1 cellular context compared by ENCODE assay signal in genomic region chr1:28886731-28887417, GRCh38.
TF ChIP-seq lines count a peak whose summit lies in the region.

No MANE protein-coding gene starts in this region.

TF ChIP-seq in HepG2, 621 proteins besides CTCF, POLR2A, EP300 and RAD21 (continued from another document and continues in another):
- TF ChIP-seq NR3C1 (CRISPR knock-in tag; IDR thresholded peaks at IDR 0.05) (no peak), PRDM10 (CRISPR knock-in tag; IDR thresholded peaks at IDR 0.05; ENCODE audit: low read depth) (no peak), ZBTB33 (CRISPR knock-in tag; IDR thresholded peaks at IDR 0.05) (no peak), ZNF609 (CRISPR knock-in tag; IDR thresholded peaks at IDR 0.05; ENCODE audit: borderline replicate concordance) (no peak), ZNF136 (CRISPR knock-in tag; IDR thresholded peaks at IDR 0.05; ENCODE audit: low read depth) (0 out of 2 replicates have a peak, but pooled peaks have one; percentile 42), MLXIP (CRISPR knock-in tag; IDR thresholded peaks at IDR 0.05; ENCODE audit: borderline replicate concordance) (no peak), PHB2 (IDR thresholded peaks at IDR 0.05; ENCODE audit: partially characterized antibody) (no peak), PBX3 (CRISPR knock-in tag; IDR thresholded peaks at IDR 0.05; ENCODE audit: borderline replicate concordance) (peak; percentile 83; the same call in 1 of the 2 replicates), CEBPB (IDR thresholded peaks at IDR 0.05; ENCODE audit: borderline replicate concordance, low read depth, low read length) (peak; percentile 83), SRSF9 (IDR thresholded peaks at IDR 0.05; ENCODE audit: borderline replicate concordance, insufficient read depth, low read depth, low read length, poor library complexity, severe bottlenecking) (no peak), PTBP1 (IDR thresholded peaks at IDR 0.05; ENCODE audit: low read depth, low read length, poor library complexity, severe bottlenecking) (no peak), GTF2F1 (IDR thresholded peaks at IDR 0.05; ENCODE audit: low read length) (no peak), YY1 (IDR thresholded peaks at IDR 0.05; ENCODE audit: insufficient read depth, insufficient replicate concordance, low read depth, low read length) (peak; percentile 42), ZNF18 (CRISPR knock-in tag; IDR thresholded peaks at IDR 0.05; ENCODE audit: insufficient replicate concordance) (peak; percentile 75), ZFP82 (CRISPR knock-in tag; IDR thresholded peaks at IDR 0.05; ENCODE audit: borderline replicate concordance) (no peak), ZBTB14 (CRISPR knock-in tag; IDR thresholded peaks at IDR 0.05) (no peak), ONECUT2 (CRISPR knock-in tag; IDR thresholded peaks at IDR 0.05) (no peak), HDAC6 (IDR thresholded peaks at IDR 0.05; ENCODE audit: low read depth, low read length) (no peak), CHD4 (IDR thresholded peaks at IDR 0.05; ENCODE audit: borderline replicate concordance, low read length) (no peak), ZUFSP (CRISPR knock-in tag; IDR thresholded peaks at IDR 0.05; ENCODE audit: borderline replicate concordance) (no peak), ZNF891 (CRISPR knock-in tag; IDR thresholded peaks at IDR 0.05) (0 out of 2 replicates have a peak, but pooled peaks have one; percentile 60), ZNF138 (CRISPR knock-in tag; IDR thresholded peaks at IDR 0.05; ENCODE audit: low read depth) (no peak; the same call in 1 of the 2 replicates), NAIF1 (CRISPR knock-in tag; IDR thresholded peaks at IDR 0.05; ENCODE audit: borderline replicate concordance) (no peak), KDM3A (CRISPR knock-in tag; IDR thresholded peaks at IDR 0.05; ENCODE audit: low read depth) (no peak), MTA3 (CRISPR knock-in tag; IDR thresholded peaks at IDR 0.05) (no peak), ZBTB10 (CRISPR knock-in tag; IDR thresholded peaks at IDR 0.05; ENCODE audit: borderline replicate concordance) (no peak), MTA1 (CRISPR knock-in tag; IDR thresholded peaks at IDR 0.05; ENCODE audit: borderline replicate concordance) (no peak), HHEX (CRISPR knock-in tag; IDR thresholded peaks at IDR 0.05) (no peak), ZSCAN5A (CRISPR knock-in tag; IDR thresholded peaks at IDR 0.05; ENCODE audit: borderline replicate concordance) (no peak)
